In genomic region chr10:129163536-129163935, GRCh38 we compare ENCODE assay signal across 18 cellular contexts.
DNase-seq lines count a peak whose midpoint lies in the region; TF ChIP-seq lines count a peak whose summit lies in the region.
"Had no signal": no experiment of that assay in that cellular context is flagged by ENCODE, and none has a peak within 500 bp of the region (broad histone marks: within the 10 kb centered on the region; RNA-seq: fewer than 3 reads in every experiment).

No MANE protein-coding gene starts in this region.

- no peaks in the 10 kb centered on the region for H3K27me3 ChIP-seq in breast epithelium
- H3K27me3 ChIP-seq: BLaER1 had no signal

- no TSS peak for BruUV-seq in MCF 10A (replicated peaks; lab: Mats Ljungman, UMichigan)

- POLR2A ChIA-PET in MCF 10A (lab: Yijun Ruan, JAX) = no interaction called here
- POLR2A ChIA-PET in activated CD4-positive, alpha-beta T cell treated with anti-CD3 and anti-CD28 coated beads, Interleukin-2, amount 10 ng/mL, durations not matched to agents 7 days and 5 days (lab: Charles Lee) = no interaction called here

- H3K4me1 Mint-ChIP-seq in MCF 10A (ENCODE audit: insufficient read depth, unreplicated experiment) = peaks cover 15% of the 10 kb centered on the region
- H3K4me1 Mint-ChIP-seq in activated CD4-positive, alpha-beta T cell treated with anti-CD3 and anti-CD28 coated beads, Interleukin-2, amount 10 ng/mL, durations not matched to agents 7 days and 5 days = peaks cover 4% of the 10 kb centered on the region
- H3K4me1 Mint-ChIP-seq: CD14-positive monocyte; CD4-positive, alpha-beta memory T cell had no signal

- TF ChIP-seq CTCF in MCF 10A (IDR thresholded peaks at IDR 0.05; ENCODE audit: unreplicated experiment) (no peak), breast epithelium (IDR thresholded peaks at IDR 0.05) (no peak), epithelial cell of esophagus (IDR thresholded peaks at IDR 0.05; ENCODE audit: insufficient read depth, low read depth, low read length, missing control alignments) (no peak)

- no peak for TF ChIP-seq POLR2A in breast epithelium (IDR thresholded peaks at IDR 0.05)

- no peaks in the 10 kb centered on the region for H3K27me3 Mint-ChIP-seq in MCF 10A (ENCODE audit: insufficient read depth, unreplicated experiment)
- H3K27me3 Mint-ChIP-seq in activated CD4-positive, alpha-beta T cell treated with anti-CD3 and anti-CD28 coated beads, Interleukin-2, amount 10 ng/mL, durations not matched to agents 7 days and 5 days = peaks cover 4% of the 10 kb centered on the region

- no peaks in the 10 kb centered on the region for H3K4me1 ChIP-seq in breast epithelium

- no peak overlapping the region for H3K27ac ChIP-seq in breast epithelium
- H3K27ac ChIP-seq: BLaER1, HL-60 had no signal

- no peak overlapping the region for H3K27ac Mint-ChIP-seq in MCF 10A (ENCODE audit: low read depth, unreplicated experiment)
- H3K27ac Mint-ChIP-seq in activated CD4-positive, alpha-beta T cell treated with anti-CD3 and anti-CD28 coated beads, Interleukin-2, amount 10 ng/mL, durations not matched to agents 7 days and 5 days = no peak overlapping the region
- H3K27ac Mint-ChIP-seq: CD14-positive monocyte, GM23338, HFFc6 had no signal

- CTCF ChIA-PET in MCF 10A (lab: Yijun Ruan, JAX) = interaction anchor here (0.6 kb wide), 1 partner anchor 1864 kb away, joined by 3 read pairs; no protein-coding TSS in a partner anchor
- CTCF ChIA-PET in activated CD4-positive, alpha-beta T cell treated with anti-CD3 and anti-CD28 coated beads, Interleukin-2, amount 10 ng/mL, durations not matched to agents 7 days and 5 days (lab: Charles Lee) = no interaction called here

- H3K4me3 Mint-ChIP-seq in MCF 10A (ENCODE audit: unreplicated experiment) = no peak overlapping the region
- no peak overlapping the region for H3K4me3 Mint-ChIP-seq in activated CD4-positive, alpha-beta T cell treated with anti-CD3 and anti-CD28 coated beads, Interleukin-2, amount 10 ng/mL, durations not matched to agents 7 days and 5 days
- H3K4me3 Mint-ChIP-seq: CD14-positive monocyte; CD4-positive, alpha-beta memory T cell; GM23338; HFFc6 had no signal

- intact Hi-C loops in MCF 10A (cut with micrococcal nuclease) (no loop called here), breast epithelium (cut with DNase I; ENCODE audit: low total_unique reads) (no loop called here)

- no peaks in the 10 kb centered on the region for H3K9me3 Mint-ChIP-seq in MCF 10A (ENCODE audit: unreplicated experiment)
- no peaks in the 10 kb centered on the region for H3K9me3 Mint-ChIP-seq in activated CD4-positive, alpha-beta T cell treated with anti-CD3 and anti-CD28 coated beads, Interleukin-2, amount 10 ng/mL, durations not matched to agents 7 days and 5 days

- H3K9me3 ChIP-seq in breast epithelium = no peaks in the 10 kb centered on the region
- H3K9me3 ChIP-seq: BLaER1 had no signal

- peaks cover 6% of the 10 kb centered on the region for H3K36me3 Mint-ChIP-seq in MCF 10A (ENCODE audit: insufficient read depth, unreplicated experiment)
- no peaks in the 10 kb centered on the region for H3K36me3 Mint-ChIP-seq in activated CD4-positive, alpha-beta T cell treated with anti-CD3 and anti-CD28 coated beads, Interleukin-2, amount 10 ng/mL, durations not matched to agents 7 days and 5 days (ENCODE audit: low read depth)
- H3K36me3 Mint-ChIP-seq: CD14-positive monocyte; CD4-positive, alpha-beta memory T cell had no signal

- DNase-seq in MCF 10A (ENCODE audit: unreplicated experiment) = peak; percentile 88
- no peak for DNase-seq in breast epithelium (ENCODE audit: low spot score in 2 of 2)
- DNase-seq in epithelial cell of esophagus (ENCODE audit: low read depth) = peak; percentile 47
- DNase-seq in kidney tubule cell (ENCODE audit: low spot score) = peak; percentile 13
- DNase-seq in activated CD4-positive, alpha-beta T cell treated with anti-CD3 and anti-CD28 coated beads, Interleukin-2, amount 10 ng/mL, durations not matched to agents 7 days and 5 days = no peak
- no peak for DNase-seq in activated CD4-positive, alpha-beta T cell treated with anti-CD3 and anti-CD28 coated beads, Interleukin-2, amount 50 U/mL, for 1 hour
- DNase-seq in NCI-H2196 treated with DMSO at 0.1 percent for 48 hours (lab: John Stamatoyannopoulos, UW; ENCODE audit: unreplicated experiment) = no peak
- no peak for DNase-seq in GF-D8 (lab: John Stamatoyannopoulos, UW)
- DNase-seq: 8988T; CD4-positive, alpha-beta memory T cell; DMS153; DMS79; GDM1; HFFc6 had no signal

- H3K4me3 ChIP-seq in breast epithelium (no peak overlapping the region), epithelial cell of esophagus (ENCODE audit: low read length) (no peak overlapping the region)
- H3K4me3 ChIP-seq: BLaER1, GM23338 had no signal

- no peaks in the 10 kb centered on the region for H3K36me3 ChIP-seq in breast epithelium
- H3K36me3 ChIP-seq: BLaER1 had no signal

Comparison
In these comparisons a context has a peak if more than half of its experiments do, and no peak if none do; other contexts are left out.
1. DNase-seq: peak in MCF 10A (single experiment), epithelial cell of esophagus (single experiment) and kidney tubule cell (single experiment); none in breast epithelium (0 of 2), activated CD4-positive, alpha-beta T cell treated with anti-CD3 and anti-CD28 coated beads, Interleukin-2, amount 10 ng/mL, durations not matched to agents 7 days and 5 days (single experiment), activated CD4-positive, alpha-beta T cell treated with anti-CD3 and anti-CD28 coated beads, Interleukin-2, amount 50 U/mL, for 1 hour (single experiment), NCI-H2196 treated with DMSO at 0.1 percent for 48 hours (single experiment) and GF-D8 (single experiment).